In genomic region chr1:96334236-96334557, GRCh38 we compare ENCODE assay signal across 7 cellular contexts.
"Had no signal": no experiment of that assay in that cellular context is flagged by ENCODE, and none has a peak within 500 bp of the region (broad histone marks: within the 10 kb centered on the region; RNA-seq: fewer than 3 reads in every experiment).

No MANE protein-coding gene starts in this region.

- FAIRE-seq: HTR-8/SVneo, K562 had no signal

- H3K4me3 ChIP-seq: K562 had no signal

- H3K27ac ChIP-seq: HL-60 had no signal

- H3K27me3 Mint-ChIP-seq: IgD-negative memory B cell had no signal

- H3K4me3 Mint-ChIP-seq: IgD-negative memory B cell had no signal

- H3K4me1 Mint-ChIP-seq: IgD-negative memory B cell had no signal

- DNase-seq: IMR-90, KBM-7, KG1 had no signal

- ATAC-seq: K562 had no signal
